Comparison of ENCODE assay signal across 9 cellular contexts in the genomic region with DNA sequence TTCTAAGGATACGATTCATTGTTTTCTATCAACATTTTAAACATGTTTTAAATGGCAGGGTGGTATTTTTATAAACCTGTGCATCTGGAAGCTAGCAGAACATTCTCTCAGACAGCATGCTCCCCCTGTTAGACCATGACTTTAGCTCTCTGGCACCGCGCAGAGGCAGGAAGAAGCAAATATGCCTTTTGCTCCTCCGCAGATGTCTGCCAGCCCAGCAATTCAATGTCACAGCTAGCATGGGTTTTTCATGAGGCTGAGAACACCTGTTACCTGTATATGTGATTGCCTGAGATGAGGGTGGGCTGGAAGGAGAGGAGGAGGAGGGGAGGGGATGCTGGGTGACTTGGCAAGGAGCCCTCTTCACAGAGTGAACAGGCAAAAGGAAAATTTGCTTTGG. TPM values are rescaled to one million over a fixed set of nuclear protein-coding genes. Genes with fewer than 3 reads are reported as not detected.
DNase-seq lines count a peak whose midpoint lies in the region; ATAC-seq and TF ChIP-seq lines count a peak whose summit lies in the region.
"Had no signal": no experiment of that assay in that cellular context is flagged by ENCODE, and none has a peak within 500 bp of the region (broad histone marks: within the 10 kb centered on the region; RNA-seq: fewer than 3 reads in every experiment).

No MANE protein-coding gene starts in this region.

- H3K9me3 ChIP-seq in BE2C, result no peaks in the 10 kb centered on the region
- H3K9me3 ChIP-seq in heart left ventricle, result no peaks in the 10 kb centered on the region
- no peaks in the 10 kb centered on the region for H3K9me3 ChIP-seq in skeletal muscle tissue (ENCODE audit: control insufficient read depth in 3 of 3, low read length in 3 of 3)

- H3K36me3 ChIP-seq in BE2C (peaks cover 43% of the 10 kb centered on the region), heart left ventricle (peaks cover 0 to 73% (median 45%) of the 10 kb centered on the region in 9 donors), skeletal muscle tissue (ENCODE audit: control insufficient read depth in 3 of 3, insufficient read depth in 3 of 3, low read length in 3 of 3) (peaks cover 40 to 49% (median 45%) of the 10 kb centered on the region in 3 donors)

- intact Hi-C loops in heart left ventricle (cut with DNase I), result loop anchor here in 8 of 10 donors (2.0 to 10.0 kb wide), 10 partner anchors 38 to 355 kb away; partner anchors contain the start of gene C6orf89 (in 5 of the 8)

- H3K4me3 ChIP-seq in BE2C (ENCODE audit: low read depth, low read length) (no peak overlapping the region), heart left ventricle (no peak overlapping the region), skeletal muscle tissue (ENCODE audit: low read length in 3 of 3) (no peak overlapping the region)

- no peak overlapping the region for H3K4me3 Mint-ChIP-seq in HFFc6
- no peak overlapping the region for H3K4me3 Mint-ChIP-seq in activated CD8-positive, alpha-beta T cell treated with anti-CD3 and anti-CD28 coated beads, Interleukin-2, amount 10 ng/mL, durations not matched to agents 7 days and 5 days

- peak overlapping the region in 2 of 3 donors; percentile 2 to 40 for H3K9ac ChIP-seq in skeletal muscle tissue (ENCODE audit: low read depth in 1 of 3, low read length in 3 of 3)

- DNase-seq in BE2C (peak; percentile 70), HFFc6 (peak; percentile 31), heart left ventricle (peak in 4 of 5 donors; percentile 64 to 78 (median 66))
- DNase-seq in activated CD8-positive, alpha-beta T cell treated with anti-CD3 and anti-CD28 coated beads, Interleukin-2, amount 10 ng/mL, durations not matched to agents 7 days and 5 days, result peak; percentile 67
- DNase-seq in NK-92 treated with Interleukin-12 subunit alpha and Interleukin-12 subunit beta, amount 100 ng/mL, for 24 hours (lab: John Stamatoyannopoulos, UW), result no peak

- no peaks in the 10 kb centered on the region for H3K27me3 ChIP-seq in BE2C
- no peaks in the 10 kb centered on the region for H3K27me3 ChIP-seq in heart left ventricle
- H3K27me3 ChIP-seq in skeletal muscle tissue (ENCODE audit: control insufficient read depth in 3 of 3, insufficient read depth in 3 of 3, low read length in 3 of 3), result no peaks in the 10 kb centered on the region

- peaks cover 25% of the 10 kb centered on the region; the same call in 1 of the 2 replicates for H3K36me3 Mint-ChIP-seq in HFFc6 (ENCODE audit: low read depth)
- peaks cover 55% of the 10 kb centered on the region for H3K36me3 Mint-ChIP-seq in activated CD8-positive, alpha-beta T cell treated with anti-CD3 and anti-CD28 coated beads, Interleukin-2, amount 10 ng/mL, durations not matched to agents 7 days and 5 days (ENCODE audit: low read depth)

- CTCF ChIA-PET in activated CD8-positive, alpha-beta T cell treated with anti-CD3 and anti-CD28 coated beads, Interleukin-2, amount 10 ng/mL, durations not matched to agents 7 days and 5 days (lab: Charles Lee), result interaction anchor here (0.7 to 7.8 kb wide), 26 partner anchors 9 to 230 kb away, joined by 3 to 70 read pairs (median 4); partner anchors contain the start of genes C6orf89, PI16 and PPIL1

- peak overlapping the region; percentile 53; the same call in 1 of the 2 replicates for H3K27ac Mint-ChIP-seq in HFFc6
- peak overlapping the region; percentile 31 for H3K27ac Mint-ChIP-seq in activated CD8-positive, alpha-beta T cell treated with anti-CD3 and anti-CD28 coated beads, Interleukin-2, amount 10 ng/mL, durations not matched to agents 7 days and 5 days

- POLR2A ChIA-PET in activated CD8-positive, alpha-beta T cell treated with anti-CD3 and anti-CD28 coated beads, Interleukin-2, amount 10 ng/mL, durations not matched to agents 7 days and 5 days (lab: Charles Lee), result interaction anchor here (1.1 kb wide), 2 partner anchors 94 to 100 kb away, joined by 3 to 4 read pairs; partner anchors contain the start of gene C6orf89

- TF ChIP-seq CTCF in BE2C (IDR thresholded peaks at IDR 0.05; ENCODE audit: low read depth, low read length), result peak; percentile 84
- peak; percentile 73 for TF ChIP-seq CTCF in HFFc6 (IDR thresholded peaks at IDR 0.05)
- peak; percentile 19 to 74 (median 58) for TF ChIP-seq CTCF in heart left ventricle (IDR thresholded peaks at IDR 0.05)

- no peaks in the 10 kb centered on the region for H3K27me3 Mint-ChIP-seq in HFFc6 (ENCODE audit: insufficient read depth)
- no peaks in the 10 kb centered on the region for H3K27me3 Mint-ChIP-seq in activated CD8-positive, alpha-beta T cell treated with anti-CD3 and anti-CD28 coated beads, Interleukin-2, amount 10 ng/mL, durations not matched to agents 7 days and 5 days (ENCODE audit: low read depth)

- 19 to 38% (median 27%) methylated on average over 4 of the region's 4 CpGs for WGBS in heart left ventricle, 4 donors

- peak; percentile 67 for ATAC-seq in activated CD8-positive, alpha-beta T cell treated with anti-CD3 and anti-CD28 coated beads, Interleukin-2, amount 10 ng/mL, durations not matched to agents 7 days and 5 days
- ATAC-seq in heart left ventricle (peak; percentile 54 to 72 (median 60)), HG02610 (IDR thresholded peaks at IDR 0.05; ENCODE audit: unreplicated experiment) (no peak), HG02840 (IDR thresholded peaks at IDR 0.05; ENCODE audit: low FRiP score, unreplicated experiment) (no peak)

- H3K4me1 ChIP-seq in BE2C (no peaks in the 10 kb centered on the region), heart left ventricle (peaks cover 12 to 96% (median 77%) of the 10 kb centered on the region in 12 donors), skeletal muscle tissue (ENCODE audit: control insufficient read depth in 3 of 3, insufficient read depth in 3 of 3, low read length in 3 of 3) (peaks cover 39 to 47% (median 41%) of the 10 kb centered on the region in 3 donors)

- no peak for TF ChIP-seq POLR2A in heart left ventricle (IDR thresholded peaks at IDR 0.05)

- H3K9me3 Mint-ChIP-seq in HFFc6, result no peaks in the 10 kb centered on the region
- H3K9me3 Mint-ChIP-seq in activated CD8-positive, alpha-beta T cell treated with anti-CD3 and anti-CD28 coated beads, Interleukin-2, amount 10 ng/mL, durations not matched to agents 7 days and 5 days (ENCODE audit: insufficient read depth), result no peaks in the 10 kb centered on the region

- peak overlapping the region in 11 of 12 donors; percentile 22 to 77 (median 51) for H3K27ac ChIP-seq in heart left ventricle
- peak overlapping the region; percentile 22 for H3K27ac ChIP-seq in skeletal muscle tissue (ENCODE audit: low read depth, low read length)
- H3K27ac ChIP-seq: epithelial cell of prostate had no signal

- peaks cover 36% of the 10 kb centered on the region for H3K4me1 Mint-ChIP-seq in HFFc6 (ENCODE audit: low read depth)
- peaks cover 34% of the 10 kb centered on the region for H3K4me1 Mint-ChIP-seq in activated CD8-positive, alpha-beta T cell treated with anti-CD3 and anti-CD28 coated beads, Interleukin-2, amount 10 ng/mL, durations not matched to agents 7 days and 5 days (ENCODE audit: low read depth)

RNA-seq across cellular contexts. Expression of gene MTCH1, which starts 6.7 kb away (rescaled TPM):
- polyA plus RNA-seq in BE2C (2012; ENCODE audit: insufficient read depth, insufficient read length, low read depth), result 205 TPM
- 100 to 1,000 TPM; 263 to 301 (median 281) TPM for total RNA-seq in HFFc6 (2021; fragmentation: NEBNext Ultra II Directional; extraction: Animal tissue kit (Norgen Biotek cat#: 25700))
- 100 to 1,000 TPM; 117 to 122 TPM for total RNA-seq in activated CD8-positive, alpha-beta T cell treated with anti-CD3 and anti-CD28 coated beads, Interleukin-2, amount 10 ng/mL, durations not matched to agents 7 days and 5 days
- total RNA-seq in heart left ventricle (100 to 1,000 TPM; 144 to 320 (median 193) TPM), skeletal muscle tissue (116 TPM)
- 100 to 1,000 TPM; 104 to 367 TPM for polyA plus RNA-seq in heart left ventricle

RNA-seq across cellular contexts. Expression of gene PI16, which starts 24.8 kb away (rescaled TPM):
- polyA plus RNA-seq in BE2C (2012; ENCODE audit: insufficient read depth, insufficient read length, low read depth), result not detected
- total RNA-seq in HFFc6 (2021; fragmentation: NEBNext Ultra II Directional; extraction: Animal tissue kit (Norgen Biotek cat#: 25700)), result not detected
- total RNA-seq in activated CD8-positive, alpha-beta T cell treated with anti-CD3 and anti-CD28 coated beads, Interleukin-2, amount 10 ng/mL, durations not matched to agents 7 days and 5 days, result under 1 TPM in 1 of 2 experiments, not detected in 1; 0.63 TPM
- 10 to 100 TPM in 7 of 9 donors, 1 to 10 TPM in 2; 7.5 to 36.2 (median 12.1) TPM for total RNA-seq in heart left ventricle
- 10 to 100 TPM in 1 of 2 donors, 1 to 10 TPM in 1; 5.7 to 23.5 TPM for polyA plus RNA-seq in heart left ventricle
- 19.8 TPM for total RNA-seq in skeletal muscle tissue

RNA-seq across cellular contexts. Expression of gene FGD2, which starts 26.1 kb away (rescaled TPM):
- polyA plus RNA-seq in BE2C (2012; ENCODE audit: insufficient read depth, insufficient read length, low read depth), result not detected
- not detected for total RNA-seq in HFFc6 (2021; fragmentation: NEBNext Ultra II Directional; extraction: Animal tissue kit (Norgen Biotek cat#: 25700))
- total RNA-seq in activated CD8-positive, alpha-beta T cell treated with anti-CD3 and anti-CD28 coated beads, Interleukin-2, amount 10 ng/mL, durations not matched to agents 7 days and 5 days, result 10 to 100 TPM; 10.1 to 12.1 TPM
- 10 to 100 TPM in 2 of 9 donors, 1 to 10 TPM in 7; 1.4 to 45.8 (median 4.9) TPM for total RNA-seq in heart left ventricle
- polyA plus RNA-seq in heart left ventricle, result 1 to 10 TPM; 4.1 to 6.9 TPM
- 7.3 TPM for total RNA-seq in skeletal muscle tissue

Comparison
In these comparisons a context has a peak if more than half of its experiments do, and no peak if none do; other contexts are left out.
1. ATAC-seq: peak in activated CD8-positive, alpha-beta T cell treated with anti-CD3 and anti-CD28 coated beads, Interleukin-2, amount 10 ng/mL, durations not matched to agents 7 days and 5 days (single experiment) and heart left ventricle (4 of 4); none in HG02610 (single experiment) and HG02840 (single experiment).
2. RNA of gene PI16, which starts 24.8 kb away (total RNA-seq): 19.8 TPM in skeletal muscle tissue (single experiment) and 7.5 to 36.2 TPM in heart left ventricle; 0.63 TPM in activated CD8-positive, alpha-beta T cell treated with anti-CD3 and anti-CD28 coated beads, Interleukin-2, amount 10 ng/mL, durations not matched to agents 7 days and 5 days and not detected in HFFc6; every median in the first group is over 4 times any median in the second.
3. Peak in every context shown above with its lines, with median percentiles within 50 percentile points of each other: CTCF ChIP-seq.